Comparison of ENCODE assay signal across 12 cellular contexts in the genomic region with DNA sequence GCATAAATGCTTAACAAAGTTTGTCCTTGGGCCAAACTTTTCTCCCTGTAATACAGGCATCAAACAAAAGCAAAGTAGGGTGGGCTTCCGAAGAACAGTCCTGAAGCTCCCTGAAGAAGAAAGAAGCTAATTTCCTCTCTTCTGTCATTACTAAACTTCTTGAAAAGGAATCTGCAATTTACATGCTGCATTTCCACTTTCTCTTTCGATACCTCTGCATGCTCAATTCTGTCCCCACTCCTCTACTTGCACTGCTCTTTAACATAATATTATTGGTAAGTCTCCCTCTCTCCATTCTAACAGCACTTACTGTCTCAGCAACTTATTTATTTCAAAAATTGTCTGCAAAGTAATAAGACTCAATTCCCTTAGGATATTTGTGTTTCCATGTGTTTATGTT. TPM values are rescaled to one million over a fixed set of nuclear protein-coding genes. Genes with fewer than 3 reads are reported as not detected.
DNase-seq lines count a peak whose midpoint lies in the region; ATAC-seq and TF ChIP-seq lines count a peak whose summit lies in the region.
"Had no signal": no experiment of that assay in that cellular context is flagged by ENCODE, and none has a peak within 500 bp of the region (broad histone marks: within the 10 kb centered on the region; RNA-seq: fewer than 3 reads in every experiment).

No MANE protein-coding gene starts in this region.

- H4K5ac ChIP-seq in IMR-90 (ENCODE audit: low read depth, low read length): peak overlapping the region; percentile 61; the same call in 1 of the 2 replicates

- H2BK15ac ChIP-seq in IMR-90 (ENCODE audit: low read depth, low read length): no peak overlapping the region

- H3K18ac ChIP-seq in IMR-90 (ENCODE audit: low read depth, low read length): peak overlapping the region; percentile 42; the same call in 1 of the 2 replicates

- no peak overlapping the region for H3K14ac ChIP-seq in IMR-90 (replicated peaks; ENCODE audit: low read depth, low read length)

- 0 out of 2 replicates have a peak, but pooled peaks cover 3% of the 10 kb centered on the region for H3K4me1 ChIP-seq in IMR-90 (ENCODE audit: control insufficient read depth, insufficient read depth, low read length)
- peaks cover 0 to 9% of the 10 kb centered on the region in 2 donors for H3K4me1 ChIP-seq in ascending aorta
- H3K4me1 ChIP-seq in BE2C: peaks cover 4% of the 10 kb centered on the region; the same call in 1 of the 2 replicates

- H4K91ac ChIP-seq in IMR-90 (ENCODE audit: insufficient read depth, low read depth, low read length): no peak overlapping the region

- H3K4me3 ChIP-seq in IMR-90 (ENCODE audit: insufficient read depth, low read depth, low read length): 0 out of 2 replicates have a peak overlapping the region, but pooled peaks have one; percentile 6
- peak overlapping the region in 1 of 2 donors; percentile 23 for H3K4me3 ChIP-seq in ascending aorta
- no peak overlapping the region for H3K4me3 ChIP-seq in BE2C (ENCODE audit: low read depth, low read length)

- TF ChIP-seq CTCF in IMR-90 (conservative IDR thresholded peaks at IDR 0.05; ENCODE audit: low read depth, low read length) (no peak), ascending aorta (IDR thresholded peaks at IDR 0.05) (no peak), BE2C (IDR thresholded peaks at IDR 0.05; ENCODE audit: low read depth, low read length) (no peak)

- in situ Hi-C loops in IMR-90 (cut with MboI; ENCODE audit: low sequenced_read_pairs): no loop called here

- H3K36me3 Mint-ChIP-seq in activated CD8-positive, alpha-beta memory T cell treated with anti-CD3 and anti-CD28 coated beads, Interleukin-2, amount 10 ng/mL, durations not matched to agents 7 days and 5 days: no peaks in the 10 kb centered on the region
- no peaks in the 10 kb centered on the region for H3K36me3 Mint-ChIP-seq in stimulated activated memory B cell treated with anti-CD40 and anti-IgM and Interleukin-4, amounts not matched to agents 10 μg/mL and 1 μg/mL and 100 μg/mL, for 72 hours

- no peak overlapping the region for H2BK120ac ChIP-seq in IMR-90 (ENCODE audit: low read depth, low read length)

- no peak for ATAC-seq in activated CD8-positive, alpha-beta memory T cell treated with anti-CD3 and anti-CD28 coated beads, Interleukin-2, amount 10 ng/mL, durations not matched to agents 7 days and 5 days
- ATAC-seq in IMR-90 (ENCODE audit: low read depth) (no peak), HG02798 (IDR thresholded peaks at IDR 0.05; ENCODE audit: poor library complexity, unreplicated experiment) (no peak), HG02970 (IDR thresholded peaks at IDR 0.05; ENCODE audit: low FRiP score, unreplicated experiment) (no peak)
- ATAC-seq in stimulated activated memory B cell treated with anti-CD40 and anti-IgM and Interleukin-4, amounts not matched to agents 10 μg/mL and 1 μg/mL and 100 μg/mL, for 72 hours: no peak

- 0 out of 4 replicates have a peak overlapping the region, but pooled peaks of 1 of the 2 experiments have one; percentile 24 for H4K8ac ChIP-seq in IMR-90 (ENCODE audit: low read depth in 2 of 2, low read length in 2 of 2)

- H2BK20ac ChIP-seq in IMR-90 (ENCODE audit: low read depth, low read length): no peak overlapping the region

- H3K36me3 ChIP-seq in IMR-90 (ENCODE audit: control insufficient read depth, insufficient read depth, low read length): no peaks in the 10 kb centered on the region
- no peaks in the 10 kb centered on the region for H3K36me3 ChIP-seq in ascending aorta
- no peaks in the 10 kb centered on the region for H3K36me3 ChIP-seq in BE2C
- H3K36me3 ChIP-seq: neutrophil had no signal

- peaks cover 2 to 6% of the 10 kb centered on the region in 2 experiments; a peak in 3 of 4 replicates for H3K79me1 ChIP-seq in IMR-90 (ENCODE audit: low read depth in 1 of 2, low read length in 2 of 2)

- H3K9me3 ChIP-seq in IMR-90 (ENCODE audit: control insufficient read depth, insufficient read depth, low read length) (no peaks in the 10 kb centered on the region), ascending aorta (no peaks in the 10 kb centered on the region), BE2C (no peaks in the 10 kb centered on the region; the same call in 1 of the 2 replicates)
- H3K9me3 ChIP-seq: neutrophil had no signal

- intact Hi-C loops in IMR-90 (cut with micrococcal nuclease) (loop anchor here (10.0 kb wide), 1 partner anchor 194 kb away; no protein-coding TSS in a partner anchor), ascending aorta (cut with DNase I) (no loop called here)

- dilution Hi-C loops in IMR-90 (cut with HindIII; ENCODE audit: low sequenced_read_pairs, unreplicated experiment): no loop called here

- peak overlapping the region; percentile 78 for H3K27ac Mint-ChIP-seq in activated CD8-positive, alpha-beta memory T cell treated with anti-CD3 and anti-CD28 coated beads, Interleukin-2, amount 10 ng/mL, durations not matched to agents 7 days and 5 days
- H3K27ac Mint-ChIP-seq in stimulated activated memory B cell treated with anti-CD40 and anti-IgM and Interleukin-4, amounts not matched to agents 10 μg/mL and 1 μg/mL and 100 μg/mL, for 72 hours: peak overlapping the region; percentile 67

- H3K56ac ChIP-seq in IMR-90 (ENCODE audit: extremely low read depth, insufficient read depth, low read length): no peak overlapping the region

- POLR2A ChIA-PET in IMR-90 (lab: Charles Lee; ENCODE audit: unreplicated experiment): no interaction called here

- H2AK5ac ChIP-seq in IMR-90 (ENCODE audit: low read depth, low read length): no peak overlapping the region

- H3K4me1 Mint-ChIP-seq in activated CD8-positive, alpha-beta memory T cell treated with anti-CD3 and anti-CD28 coated beads, Interleukin-2, amount 10 ng/mL, durations not matched to agents 7 days and 5 days: peaks cover 41% of the 10 kb centered on the region
- peaks cover 40% of the 10 kb centered on the region for H3K4me1 Mint-ChIP-seq in stimulated activated memory B cell treated with anti-CD40 and anti-IgM and Interleukin-4, amounts not matched to agents 10 μg/mL and 1 μg/mL and 100 μg/mL, for 72 hours

- no peak overlapping the region for H2BK5ac ChIP-seq in IMR-90 (ENCODE audit: low read depth, low read length, poor library complexity, severe bottlenecking)

- BruUV-seq in IMR-90 (replicated peaks; lab: Mats Ljungman, UMichigan): no TSS peak

- no peak for TF ChIP-seq POLR2A in IMR-90 (IDR thresholded peaks at IDR 0.05; ENCODE audit: low read depth, low read length)

- H3K27me3 ChIP-seq in IMR-90 (ENCODE audit: control insufficient read depth, insufficient read depth, low read length) (no peaks in the 10 kb centered on the region), ascending aorta (no peaks in the 10 kb centered on the region), BE2C (no peaks in the 10 kb centered on the region)

- no peak overlapping the region for H2AK9ac ChIP-seq in IMR-90 (replicated peaks; ENCODE audit: low read depth, low read length, poor library complexity)

- no peak for DNase-seq in activated CD8-positive, alpha-beta memory T cell treated with anti-CD3 and anti-CD28 coated beads, Interleukin-2, amount 10 ng/mL, durations not matched to agents 7 days and 5 days
- DNase-seq in activated CD8-positive, alpha-beta memory T cell treated with anti-CD3 and anti-CD28 coated beads for 24 hours: no peak
- DNase-seq in IMR-90 (no peak), ascending aorta (ENCODE audit: low spot score in 2 of 2) (no peak), BE2C (no peak)
- DNase-seq: activated gamma-delta T cell treated with Interleukin-2 at 50 U/mL for 16 hours, foreskin melanocyte, SHP77 had no signal

- H3K23ac ChIP-seq in IMR-90 (ENCODE audit: low read depth, low read length): no peak overlapping the region

- no peak for TF ChIP-seq RAD21 in IMR-90 (IDR thresholded peaks at IDR 0.05; ENCODE audit: low read length)

- 0 out of 2 replicates have a peak, but pooled peaks cover 2% of the 10 kb centered on the region for H3K9me1 ChIP-seq in IMR-90 (ENCODE audit: insufficient read depth, low read length)

- H3K27ac ChIP-seq in IMR-90 (ENCODE audit: insufficient read depth, low read length) (no peak overlapping the region; the same call in 1 of the 2 replicates), ascending aorta (peak overlapping the region; percentile 52 to 53)
- H3K27ac ChIP-seq: neutrophil had no signal

- H3K4me3 Mint-ChIP-seq in activated CD8-positive, alpha-beta memory T cell treated with anti-CD3 and anti-CD28 coated beads, Interleukin-2, amount 10 ng/mL, durations not matched to agents 7 days and 5 days: peak overlapping the region; percentile 56
- peak overlapping the region; percentile 57 for H3K4me3 Mint-ChIP-seq in stimulated activated memory B cell treated with anti-CD40 and anti-IgM and Interleukin-4, amounts not matched to agents 10 μg/mL and 1 μg/mL and 100 μg/mL, for 72 hours

- H3K4ac ChIP-seq in IMR-90 (ENCODE audit: low read depth, low read length): no peak overlapping the region

- CTCF ChIA-PET in activated CD8-positive, alpha-beta memory T cell treated with anti-CD3 and anti-CD28 coated beads, Interleukin-2, amount 10 ng/mL, durations not matched to agents 7 days and 5 days (lab: Charles Lee): interaction anchor here (0.8 to 1.4 kb wide), 3 partner anchors 9 to 153 kb away, joined by 3 to 5 read pairs (median 3); no protein-coding TSS in a partner anchor
- CTCF ChIA-PET in IMR-90 (lab: Yijun Ruan, JAX): no interaction called here

- no peak overlapping the region for H2AFZ ChIP-seq in IMR-90 (replicated peaks; ENCODE audit: low read length, poor library complexity)

- no peak overlapping the region for H3K9ac ChIP-seq in IMR-90 (ENCODE audit: low read depth, low read length)

- H3K27me3 Mint-ChIP-seq in activated CD8-positive, alpha-beta memory T cell treated with anti-CD3 and anti-CD28 coated beads, Interleukin-2, amount 10 ng/mL, durations not matched to agents 7 days and 5 days: no peaks in the 10 kb centered on the region
- no peaks in the 10 kb centered on the region for H3K27me3 Mint-ChIP-seq in stimulated activated memory B cell treated with anti-CD40 and anti-IgM and Interleukin-4, amounts not matched to agents 10 μg/mL and 1 μg/mL and 100 μg/mL, for 72 hours

- H3K4me2 ChIP-seq in IMR-90 (ENCODE audit: low read depth, low read length): peak overlapping the region; percentile 59; the same call in 1 of the 2 replicates

- H3K9me3 Mint-ChIP-seq in activated CD8-positive, alpha-beta memory T cell treated with anti-CD3 and anti-CD28 coated beads, Interleukin-2, amount 10 ng/mL, durations not matched to agents 7 days and 5 days (ENCODE audit: low read depth): no peaks in the 10 kb centered on the region
- no peaks in the 10 kb centered on the region for H3K9me3 Mint-ChIP-seq in stimulated activated memory B cell treated with anti-CD40 and anti-IgM and Interleukin-4, amounts not matched to agents 10 μg/mL and 1 μg/mL and 100 μg/mL, for 72 hours

- peaks cover 4% of the 10 kb centered on the region for H4K20me1 ChIP-seq in IMR-90 (ENCODE audit: insufficient read depth, low read length)

- no CpG with 5 or more reads among the region's 2 CpGs for WGBS in IMR-90 (ENCODE audit: extremely low coverage in 2 of 2, insufficient read length in 1 of 2), 2 experiments

RNA-seq across cellular contexts. Expression of a gene that starts 3.9 kb away (rescaled TPM):
- total RNA-seq in activated CD8-positive, alpha-beta memory T cell treated with anti-CD3 and anti-CD28 coated beads, Interleukin-2, amount 10 ng/mL, durations not matched to agents 7 days and 5 days: 10 to 100 TPM in 1 of 2 experiments, 1 to 10 TPM in 1; 7.1 to 31.2 TPM
- total RNA-seq in IMR-90 (2012; rRNA removed) (21.3 and 24.7 TPM in 2 replicates), ascending aorta (1,314 TPM)
- 19.2 and 20.4 TPM in 2 replicates for polyA plus RNA-seq in IMR-90 (2012; rRNA removed)
- polyA plus RNA-seq in IMR-90 (2012; cell fraction: cytosol; rRNA removed): 14.9 and 15.4 TPM in 2 replicates
- 11.4 and 14.9 TPM in 2 replicates for polyA plus RNA-seq in IMR-90 (2012; cell fraction: nucleus; rRNA removed; ENCODE audit: low replicate concordance)
- 5.9 TPM for polyA plus RNA-seq in BE2C (2012; ENCODE audit: insufficient read depth, insufficient read length, low read depth)

Comparison
In these comparisons a context has a peak if more than half of its experiments do, and no peak if none do; other contexts are left out.
1. RNA of a gene that starts 3.9 kb away (total RNA-seq): 1,314 TPM in ascending aorta (single experiment); 7.1 to 31.2 TPM in activated CD8-positive, alpha-beta memory T cell treated with anti-CD3 and anti-CD28 coated beads, Interleukin-2, amount 10 ng/mL, durations not matched to agents 7 days and 5 days and 21.3 to 24.7 TPM in IMR-90; every median in the first group is over 10 times any median in the second.